17 cellular contexts compared by ENCODE assay signal in genomic region chr12:52636592-52637258, GRCh38. TPM values are rescaled to one million over a fixed set of nuclear protein-coding genes. Genes with fewer than 3 reads are reported as not detected.
"Had no signal": no experiment of that assay in that cellular context is flagged by ENCODE, and none has a peak within 500 bp of the region (broad histone marks: within the 10 kb centered on the region; RNA-seq: fewer than 3 reads in every experiment).

No MANE protein-coding gene starts in this region.

- ATAC-seq: left lung, pancreas had no signal

- H3K27me3 ChIP-seq: left lung, pancreas, uterus had no signal

- FAIRE-seq: pancreas, TTC549 had no signal

- H3K36me3 ChIP-seq: adrenal gland, left lung, pancreas, uterus had no signal

- H3K4me3 ChIP-seq: adrenal gland, coronary artery, left lung, pancreas, skin epidermis, uterus had no signal

- H3K9me3 ChIP-seq: adrenal gland, left lung, pancreas, uterus had no signal

- H3K4me1 ChIP-seq: adrenal gland, left lung, pancreas, uterus had no signal

- DNase-seq: activated CD4-positive, alpha-beta T cell treated with anti-CD3 and anti-CD28 coated beads, Interleukin-2, amount 50 U/mL, for 4 hours; activated CD4-positive, CD25-positive, alpha-beta regulatory T cell; activated CD8-positive, alpha-beta memory T cell treated with anti-CD3 and anti-CD28 coated beads, Interleukin-2, amount 50 U/mL, for 4 hours; activated naive CD4-positive, alpha-beta T cell treated with Interleukin-2 at 50 U/mL for 16 hours; caudate nucleus; effector memory CD4-positive, alpha-beta T cell; left lung; pancreas; stimulated activated CD4-positive, alpha-beta T cell treated with anti-CD3 and anti-CD28 coated beads, Interleukin-4, amount 100 ng/mL, for 4 hours; uterus had no signal

- H3K27ac ChIP-seq: adrenal gland, coronary artery, epithelial cell of prostate, left lung, pancreas, skin epidermis, uterus had no signal

RNA-seq across cellular contexts. Expression of gene KRT2, which starts 15.3 kb away (rescaled TPM):
- total RNA-seq: adrenal gland, left lung, mucosa of gallbladder, pancreas, uterus had no signal
- polyA plus RNA-seq: neural cell had no signal

RNA-seq across cellular contexts. Expression of gene KRT73, which starts 18.4 kb away (rescaled TPM):
- total RNA-seq: left lung, mucosa of gallbladder, pancreas, uterus had no signal
- polyA plus RNA-seq: neural cell, pancreas had no signal

RNA-seq across cellular contexts. Expression of gene KRT72, which starts 35.5 kb away (rescaled TPM):
- total RNA-seq: left lung, mucosa of gallbladder had no signal
- polyA plus RNA-seq: neural cell, pancreas had no signal

RNA-seq across cellular contexts. Expression of gene KRT1, which starts 43.5 kb away (rescaled TPM):
- polyA plus RNA-seq: adrenal gland, neural cell, pancreas had no signal
